Comparison of ENCODE assay signal across 15 cellular contexts in genomic region chr14:89302396-89302950, GRCh38.
DNase-seq lines count a peak whose midpoint lies in the region; ATAC-seq, FAIRE-seq and TF ChIP-seq lines count a peak whose summit lies in the region.
"Had no signal": no experiment of that assay in that cellular context is flagged by ENCODE, and none has a peak within 500 bp of the region (broad histone marks: within the 10 kb centered on the region; RNA-seq: fewer than 3 reads in every experiment).

No MANE protein-coding gene starts in this region.

- no peaks in the 10 kb centered on the region for H3K9me3 ChIP-seq in HepG2 (ENCODE audit: low read length)
- H3K9me3 ChIP-seq in right lobe of liver, result no peaks in the 10 kb centered on the region
- no peaks in the 10 kb centered on the region for H3K9me3 ChIP-seq in mucosa of rectum (ENCODE audit: control insufficient read depth in 2 of 2, low read length in 2 of 2)
- no peaks in the 10 kb centered on the region for H3K9me3 ChIP-seq in uterus
- H3K9me3 ChIP-seq: BE2C had no signal

- no peak overlapping the region for H3K27ac ChIP-seq in HepG2 (ENCODE audit: extremely low read length, insufficient read depth, low read length)
- H3K27ac ChIP-seq in right lobe of liver, result no peak overlapping the region
- H3K27ac ChIP-seq in mucosa of rectum (ENCODE audit: low read depth in 2 of 2, low read length in 2 of 2), result peak overlapping the region; percentile 80 to 90
- H3K27ac ChIP-seq in uterus, result peak overlapping the region; percentile 83 to 96

- H3K4me1 ChIP-seq in HepG2 (ENCODE audit: insufficient read depth, low read length) (peaks cover 13% of the 10 kb centered on the region; the same call in 1 of the 2 replicates), right lobe of liver (peaks cover 0 to 40% (median under 1%) of the 10 kb centered on the region in 4 donors), mucosa of rectum (ENCODE audit: control insufficient read depth in 2 of 2, insufficient read depth in 2 of 2, low read length in 2 of 2) (peaks cover 10 to 16% of the 10 kb centered on the region in 2 donors), uterus (peaks cover 4 to 11% of the 10 kb centered on the region in 2 donors)

- H3K27me3 Mint-ChIP-seq in chondrocyte (ENCODE audit: low read depth), result no peaks in the 10 kb centered on the region
- H3K27me3 Mint-ChIP-seq: T-helper 17 cell had no signal

- WGBS in HepG2 (ENCODE audit: low lambda C conversion rate), result 97% methylated on average over 7 of the region's 7 CpGs
- 73% methylated on average over 3 of the region's 7 CpGs for WGBS in right lobe of liver (ENCODE audit: insufficient coverage, low coverage, low lambda C conversion rate, missing lambda C conversion rate)

- no peak for ATAC-seq in HepG2
- no peak for ATAC-seq in right lobe of liver
- no peak for ATAC-seq in HG02678 (IDR thresholded peaks at IDR 0.05; ENCODE audit: unreplicated experiment)
- ATAC-seq in HG03457 (IDR thresholded peaks at IDR 0.05; ENCODE audit: unreplicated experiment), result no peak
- ATAC-seq: T-helper 17 cell had no signal

- no peaks in the 10 kb centered on the region for H3K9me3 Mint-ChIP-seq in chondrocyte (ENCODE audit: low read depth)

- no peak for TF ChIP-seq RAD21 in HepG2 (CRISPR knock-in tag; IDR thresholded peaks at IDR 0.05)

- no peak overlapping the region for H3K4me2 ChIP-seq in HepG2 (ENCODE audit: low read depth, low read length)

- H3K36me3 ChIP-seq in HepG2 (replicated peaks in 1 of 2; ENCODE audit: control insufficient read depth in 1 of 2, insufficient read depth in 2 of 2, low read length in 2 of 2) (peaks cover 21 to 40% of the 10 kb centered on the region in 2 experiments; a peak in 4 of 5 replicates), right lobe of liver (no peaks in the 10 kb centered on the region), mucosa of rectum (ENCODE audit: control insufficient read depth in 2 of 2, insufficient read depth in 2 of 2, low read length in 2 of 2) (no peaks in the 10 kb centered on the region), uterus (no peaks in the 10 kb centered on the region)
- H3K36me3 ChIP-seq: BE2C had no signal

- H3K27me3 ChIP-seq in HepG2 (ENCODE audit: control insufficient read depth in 1 of 2, insufficient read depth in 2 of 2, low read length in 2 of 2) (no peaks in the 10 kb centered on the region), right lobe of liver (no peaks in the 10 kb centered on the region), mucosa of rectum (ENCODE audit: control insufficient read depth in 2 of 2, insufficient read depth in 2 of 2, low read length in 2 of 2) (no peaks in the 10 kb centered on the region), uterus (no peaks in the 10 kb centered on the region)
- H3K27me3 ChIP-seq: BE2C had no signal

- H2AFZ ChIP-seq in HepG2 (ENCODE audit: low read length), result no peak overlapping the region

- no peak overlapping the region for H3K9ac ChIP-seq in HepG2 (ENCODE audit: insufficient read depth, low read depth, low read length)
- H3K9ac ChIP-seq in mucosa of rectum (ENCODE audit: low read depth in 1 of 2, low read length in 2 of 2), result no peak overlapping the region

- CTCF ChIA-PET in HepG2 (lab: Yijun Ruan, JAX; ENCODE audit: low intra/inter-chr PET ratio, low total read pairs), result no interaction called here

- TSS peak; percentile 33 for BruUV-seq in HepG2 (replicated peaks; lab: Mats Ljungman, UMichigan)

- peak overlapping the region; percentile 100 for H3K27ac Mint-ChIP-seq in chondrocyte (ENCODE audit: unreplicated experiment)

- TF ChIP-seq EP300 in HepG2 (IDR thresholded peaks at IDR 0.05; ENCODE audit: low read depth in 2 of 2, low read length in 2 of 2), result no peak
- TF ChIP-seq EP300 in HepG2 (CRISPR knock-in tag; IDR thresholded peaks at IDR 0.05; ENCODE audit: borderline replicate concordance), result no peak

- DNase-seq in HepG2 (ENCODE audit: low spot score), result no peak
- DNase-seq in right lobe of liver, result no peak
- DNase-seq in chondrocyte (ENCODE audit: low spot score), result no peak
- DNase-seq in uterus, result no peak
- no peak for DNase-seq in activated T-cell treated with anti-CD3 and anti-CD28 coated beads for 4 hours
- DNase-seq: BE2C; cerebellar nuclear complex; foreskin melanocyte; NK-92 treated with Interleukin-12 subunit alpha and Interleukin-12 subunit beta, amount 100 ng/mL, for 24 hours; stimulated activated CD4-positive, alpha-beta T cell treated with anti-CD3 and anti-CD28 coated beads, Interleukin-4, amount 100 ng/mL, for 24 hours; T-helper 17 cell had no signal

- no peak overlapping the region for H3K4me3 ChIP-seq in HepG2 (replicated peaks in 1 of 3; ENCODE audit: insufficient read depth in 1 of 3, low read depth in 2 of 3, low read length in 3 of 3)
- H3K4me3 ChIP-seq in right lobe of liver, result no peak overlapping the region
- H3K4me3 ChIP-seq in mucosa of rectum (ENCODE audit: low read length in 2 of 2), result no peak overlapping the region
- no peak overlapping the region for H3K4me3 ChIP-seq in uterus

- H4K20me1 ChIP-seq in HepG2 (ENCODE audit: insufficient read depth, low read length), result peaks cover 9% of the 10 kb centered on the region; the same call in 1 of the 2 replicates

- TF ChIP-seq CTCF in HepG2 (CRISPR knock-in tag; IDR thresholded peaks at IDR 0.05), result no peak
- TF ChIP-seq CTCF in right lobe of liver (IDR thresholded peaks at IDR 0.05), result no peak
- TF ChIP-seq CTCF in chondrocyte (IDR thresholded peaks at IDR 0.05), result no peak
- TF ChIP-seq CTCF in uterus (IDR thresholded peaks at IDR 0.05), result no peak

- intact Hi-C loops in HepG2 (cut with micrococcal nuclease; ENCODE audit: unreplicated experiment), result no loop called here
- intact Hi-C loops in right lobe of liver (cut with DNase I), result no loop called here
- intact Hi-C loops in uterus (cut with DNase I; ENCODE audit: low total_unique reads), result loop anchor here (10.0 kb wide), 1 partner anchor 112 kb away; the partner anchor contains the start of gene FOXN3

- H3K4me3 Mint-ChIP-seq in chondrocyte (ENCODE audit: unreplicated experiment), result no peak overlapping the region

- in situ Hi-C loops in HepG2 (cut with HindIII; ENCODE audit: extremely low pct_ligation_motif_present, low pct_unique_long_range_greater_than_20kb), result no loop called here

- POLR2A ChIA-PET in HepG2 (lab: Yijun Ruan, JAX), result no interaction called here

- TF ChIP-seq POLR2A in HepG2 (IDR thresholded peaks at IDR 0.05; ENCODE audit: insufficient read depth in 1 of 2, low read depth in 2 of 2, low read length in 2 of 2) (no peak), right lobe of liver (IDR thresholded peaks at IDR 0.05) (no peak), uterus (IDR thresholded peaks at IDR 0.05) (no peak)

- H3K4me1 Mint-ChIP-seq in chondrocyte (ENCODE audit: low read depth), result peaks cover 49% of the 10 kb centered on the region

- peaks cover 10% of the 10 kb centered on the region for H3K36me3 Mint-ChIP-seq in chondrocyte (ENCODE audit: low read depth)

- H3K79me2 ChIP-seq in HepG2 (ENCODE audit: insufficient read depth, low read length), result peaks cover 30% of the 10 kb centered on the region

- no peak for FAIRE-seq in HepG2 (lab: Jason Lieb, UNC)
- FAIRE-seq: urothelium cell line had no signal

TF ChIP-seq in HepG2, 621 proteins besides CTCF, POLR2A, EP300 and RAD21:
- no peak for TF ChIP-seq SP1 (IDR thresholded peaks at IDR 0.05)
- TF ChIP-seq SP1 (CRISPR knock-in tag; IDR thresholded peaks at IDR 0.05), result no peak
- TF ChIP-seq, protein P1, sequence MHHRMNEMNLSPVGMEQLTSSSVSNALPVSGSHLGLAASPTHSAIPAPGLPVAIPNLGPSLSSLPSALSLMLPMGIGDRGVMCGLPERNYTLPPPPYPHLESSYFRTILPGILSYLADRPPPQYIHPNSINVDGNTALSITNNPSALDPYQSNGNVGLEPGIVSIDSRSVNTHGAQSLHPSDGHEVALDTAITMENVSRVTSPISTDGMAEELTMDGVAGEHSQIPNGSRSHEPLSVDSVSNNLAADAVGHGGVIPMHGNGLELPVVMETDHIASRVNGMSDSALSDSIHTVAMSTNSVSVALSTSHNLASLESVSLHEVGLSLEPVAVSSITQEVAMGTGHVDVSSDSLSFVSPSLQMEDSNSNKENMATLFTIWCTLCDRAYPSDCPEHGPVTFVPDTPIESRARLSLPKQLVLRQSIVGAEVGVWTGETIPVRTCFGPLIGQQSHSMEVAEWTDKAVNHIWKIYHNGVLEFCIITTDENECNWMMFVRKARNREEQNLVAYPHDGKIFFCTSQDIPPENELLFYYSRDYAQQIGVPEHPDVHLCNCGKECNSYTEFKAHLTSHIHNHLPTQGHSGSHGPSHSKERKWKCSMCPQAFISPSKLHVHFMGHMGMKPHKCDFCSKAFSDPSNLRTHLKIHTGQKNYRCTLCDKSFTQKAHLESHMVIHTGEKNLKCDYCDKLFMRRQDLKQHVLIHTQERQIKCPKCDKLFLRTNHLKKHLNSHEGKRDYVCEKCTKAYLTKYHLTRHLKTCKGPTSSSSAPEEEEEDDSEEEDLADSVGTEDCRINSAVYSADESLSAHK (CRISPR knock-in tag; IDR thresholded peaks at IDR 0.05; ENCODE audit: borderline replicate concordance), result no peak
- TF ChIP-seq, protein P2, sequence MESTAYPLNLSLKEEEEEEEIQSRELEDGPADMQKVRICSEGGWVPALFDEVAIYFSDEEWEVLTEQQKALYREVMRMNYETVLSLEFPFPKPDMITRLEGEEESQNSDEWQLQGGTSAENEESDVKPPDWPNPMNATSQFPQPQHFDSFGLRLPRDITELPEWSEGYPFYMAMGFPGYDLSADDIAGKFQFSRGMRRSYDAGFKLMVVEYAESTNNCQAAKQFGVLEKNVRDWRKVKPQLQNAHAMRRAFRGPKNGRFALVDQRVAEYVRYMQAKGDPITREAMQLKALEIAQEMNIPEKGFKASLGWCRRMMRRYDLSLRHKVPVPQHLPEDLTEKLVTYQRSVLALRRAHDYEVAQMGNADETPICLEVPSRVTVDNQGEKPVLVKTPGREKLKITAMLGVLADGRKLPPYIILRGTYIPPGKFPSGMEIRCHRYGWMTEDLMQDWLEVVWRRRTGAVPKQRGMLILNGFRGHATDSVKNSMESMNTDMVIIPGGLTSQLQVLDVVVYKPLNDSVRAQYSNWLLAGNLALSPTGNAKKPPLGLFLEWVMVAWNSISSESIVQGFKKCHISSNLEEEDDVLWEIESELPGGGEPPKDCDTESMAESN (CRISPR knock-in tag; conservative IDR thresholded peaks at IDR 0.05), result no peak
- peak; percentile 44; the same call in 1 of the 2 replicates for TF ChIP-seq ZNF331 (CRISPR knock-in tag; IDR thresholded peaks at IDR 0.05)
- TF ChIP-seq ZNF136 (CRISPR knock-in tag; IDR thresholded peaks at IDR 0.05; ENCODE audit: low read depth), result no peak
- no peak for TF ChIP-seq FOXK1 (CRISPR knock-in tag; IDR thresholded peaks at IDR 0.05; ENCODE audit: borderline replicate concordance, low read depth)

Comparison
In these comparisons a context has a peak if more than half of its experiments do, and no peak if none do; other contexts are left out.
1. H3K27ac ChIP-seq: peak in mucosa of rectum (2 of 2) and uterus (2 of 2); none in HepG2 (single experiment) and right lobe of liver (0 of 3).